In the genomic region with DNA sequence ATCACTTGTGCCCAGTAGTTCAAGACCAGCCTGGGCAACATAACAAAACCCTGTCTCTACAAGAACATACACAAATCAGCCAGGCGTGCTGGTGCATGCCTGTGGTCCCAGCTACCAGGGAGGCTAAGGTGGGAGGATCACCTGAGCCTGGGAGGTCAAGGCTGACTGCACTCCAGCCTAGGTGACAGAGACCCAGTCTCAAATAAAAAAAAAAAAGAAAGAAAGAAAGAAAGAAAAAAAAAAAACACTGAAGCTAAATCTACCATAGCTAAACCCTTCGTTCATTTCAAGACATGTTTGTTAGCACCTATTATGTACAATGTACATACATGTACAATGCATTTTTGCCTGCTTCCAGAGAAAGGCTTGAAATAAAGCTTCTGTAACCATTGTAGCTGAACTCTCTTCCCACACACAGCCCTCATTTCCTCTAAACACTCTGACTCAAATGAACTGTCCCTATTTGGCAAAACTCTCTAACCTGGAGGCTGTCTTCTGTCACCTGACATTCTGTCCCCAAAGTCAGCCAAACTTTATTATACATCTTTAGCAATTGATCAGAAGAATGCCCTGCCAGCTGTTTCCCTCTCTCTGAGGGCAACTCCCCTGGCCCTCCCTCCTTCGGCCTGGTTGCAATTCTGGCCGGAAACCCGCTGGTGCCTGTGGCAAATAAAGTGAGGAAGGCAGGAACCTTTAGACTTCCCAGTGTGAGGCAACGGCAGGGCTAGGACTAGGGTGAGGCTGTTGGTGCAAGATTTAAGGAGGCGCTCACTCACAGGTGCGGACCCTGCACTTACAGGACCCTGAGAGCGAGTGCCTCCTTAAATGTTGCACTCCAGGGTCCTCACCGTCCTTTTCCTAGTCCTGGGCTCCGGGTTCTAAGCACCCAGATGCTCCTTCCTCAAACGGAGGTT, we compare ENCODE assay signal across 1 cellular context.
TF ChIP-seq lines count a peak whose summit lies in the region.

No MANE protein-coding gene starts in this region.

TF ChIP-seq in HepG2, 621 proteins besides CTCF, POLR2A, EP300 and RAD21 (continued from another document and continues in another):
- TF ChIP-seq, protein P1, sequence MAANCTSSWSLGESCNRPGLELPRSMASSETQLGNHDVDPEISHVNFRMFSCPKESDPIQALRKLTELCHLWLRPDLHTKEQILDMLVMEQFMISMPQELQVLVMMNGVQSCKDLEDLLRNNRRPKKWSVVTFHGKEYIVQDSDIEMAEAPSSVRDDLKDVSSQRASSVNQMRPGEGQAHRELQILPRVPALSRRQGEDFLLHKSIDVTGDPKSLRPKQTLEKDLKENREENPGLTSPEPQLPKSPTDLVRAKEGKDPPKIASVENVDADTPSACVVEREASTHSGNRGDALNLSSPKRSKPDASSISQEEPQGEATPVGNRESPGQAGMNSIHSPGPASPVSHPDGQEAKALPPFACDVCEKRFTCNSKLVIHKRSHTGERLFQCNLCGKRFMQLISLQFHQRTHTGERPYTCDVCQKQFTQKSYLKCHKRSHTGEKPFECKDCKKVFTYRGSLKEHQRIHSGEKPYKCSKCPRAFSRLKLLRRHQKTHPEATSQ (CRISPR knock-in tag; IDR thresholded peaks at IDR 0.05; ENCODE audit: borderline replicate concordance): no peak
- TF ChIP-seq SIN3A (IDR thresholded peaks at IDR 0.05; ENCODE audit: borderline replicate concordance, low read depth, low read length): peak; percentile 42; the same call in 1 of the 2 replicates
- peak; percentile 55 for TF ChIP-seq MED1 (CRISPR knock-in tag; IDR thresholded peaks at IDR 0.05)
- no peak for TF ChIP-seq BHLHE40 (IDR thresholded peaks at IDR 0.05; ENCODE audit: low read length)
- no peak for TF ChIP-seq EED (CRISPR knock-in tag; IDR thresholded peaks at IDR 0.05)
- TF ChIP-seq ETV6 (CRISPR knock-in tag; conservative IDR thresholded peaks at IDR 0.05): peak; percentile 96
- no peak for TF ChIP-seq SUZ12 (IDR thresholded peaks at IDR 0.05; ENCODE audit: low read depth, low read length)
- TF ChIP-seq BRD4 (CRISPR knock-in tag; IDR thresholded peaks at IDR 0.05): no peak
- TF ChIP-seq, protein P2, sequence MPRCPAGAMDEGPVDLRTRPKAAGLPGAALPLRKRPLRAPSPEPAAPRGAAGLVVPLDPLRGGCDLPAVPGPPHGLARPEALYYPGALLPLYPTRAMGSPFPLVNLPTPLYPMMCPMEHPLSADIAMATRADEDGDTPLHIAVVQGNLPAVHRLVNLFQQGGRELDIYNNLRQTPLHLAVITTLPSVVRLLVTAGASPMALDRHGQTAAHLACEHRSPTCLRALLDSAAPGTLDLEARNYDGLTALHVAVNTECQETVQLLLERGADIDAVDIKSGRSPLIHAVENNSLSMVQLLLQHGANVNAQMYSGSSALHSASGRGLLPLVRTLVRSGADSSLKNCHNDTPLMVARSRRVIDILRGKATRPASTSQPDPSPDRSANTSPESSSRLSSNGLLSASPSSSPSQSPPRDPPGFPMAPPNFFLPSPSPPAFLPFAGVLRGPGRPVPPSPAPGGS (CRISPR knock-in tag; IDR thresholded peaks at IDR 0.05): no peak
- TF ChIP-seq, protein P3, sequence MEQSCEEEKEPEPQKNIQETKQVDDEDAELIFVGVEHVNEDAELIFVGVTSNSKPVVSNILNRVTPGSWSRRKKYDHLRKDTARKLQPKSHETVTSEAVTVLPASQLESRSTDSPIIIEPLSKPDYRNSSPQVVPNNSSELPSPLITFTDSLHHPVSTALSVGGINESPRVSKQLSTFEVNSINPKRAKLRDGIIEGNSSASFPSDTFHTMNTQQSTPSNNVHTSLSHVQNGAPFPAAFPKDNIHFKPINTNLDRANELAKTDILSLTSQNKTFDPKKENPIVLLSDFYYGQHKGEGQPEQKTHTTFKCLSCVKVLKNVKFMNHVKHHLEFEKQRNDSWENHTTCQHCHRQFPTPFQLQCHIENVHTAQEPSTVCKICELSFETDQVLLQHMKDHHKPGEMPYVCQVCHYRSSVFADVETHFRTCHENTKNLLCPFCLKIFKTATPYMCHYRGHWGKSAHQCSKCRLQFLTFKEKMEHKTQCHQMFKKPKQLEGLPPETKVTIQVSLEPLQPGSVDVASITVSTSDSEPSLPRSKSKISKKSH (CRISPR knock-in tag; IDR thresholded peaks at IDR 0.05; ENCODE audit: borderline replicate concordance): no peak
- TF ChIP-seq ZNF251 (CRISPR knock-in tag; IDR thresholded peaks at IDR 0.05): no peak
- TF ChIP-seq ZNF30 (CRISPR knock-in tag; IDR thresholded peaks at IDR 0.05): no peak
- TF ChIP-seq POGZ (CRISPR knock-in tag; IDR thresholded peaks at IDR 0.05): 0 out of 2 replicates have a peak, but pooled peaks have one; percentile 29
- no peak for TF ChIP-seq ZNF160 (CRISPR knock-in tag; IDR thresholded peaks at IDR 0.05)
- TF ChIP-seq SNRNP70 (IDR thresholded peaks at IDR 0.05; ENCODE audit: low read depth, low read length): no peak
- TF ChIP-seq ZNF577 (CRISPR knock-in tag; IDR thresholded peaks at IDR 0.05; ENCODE audit: borderline replicate concordance, low read depth): no peak
- TF ChIP-seq, protein P4, sequence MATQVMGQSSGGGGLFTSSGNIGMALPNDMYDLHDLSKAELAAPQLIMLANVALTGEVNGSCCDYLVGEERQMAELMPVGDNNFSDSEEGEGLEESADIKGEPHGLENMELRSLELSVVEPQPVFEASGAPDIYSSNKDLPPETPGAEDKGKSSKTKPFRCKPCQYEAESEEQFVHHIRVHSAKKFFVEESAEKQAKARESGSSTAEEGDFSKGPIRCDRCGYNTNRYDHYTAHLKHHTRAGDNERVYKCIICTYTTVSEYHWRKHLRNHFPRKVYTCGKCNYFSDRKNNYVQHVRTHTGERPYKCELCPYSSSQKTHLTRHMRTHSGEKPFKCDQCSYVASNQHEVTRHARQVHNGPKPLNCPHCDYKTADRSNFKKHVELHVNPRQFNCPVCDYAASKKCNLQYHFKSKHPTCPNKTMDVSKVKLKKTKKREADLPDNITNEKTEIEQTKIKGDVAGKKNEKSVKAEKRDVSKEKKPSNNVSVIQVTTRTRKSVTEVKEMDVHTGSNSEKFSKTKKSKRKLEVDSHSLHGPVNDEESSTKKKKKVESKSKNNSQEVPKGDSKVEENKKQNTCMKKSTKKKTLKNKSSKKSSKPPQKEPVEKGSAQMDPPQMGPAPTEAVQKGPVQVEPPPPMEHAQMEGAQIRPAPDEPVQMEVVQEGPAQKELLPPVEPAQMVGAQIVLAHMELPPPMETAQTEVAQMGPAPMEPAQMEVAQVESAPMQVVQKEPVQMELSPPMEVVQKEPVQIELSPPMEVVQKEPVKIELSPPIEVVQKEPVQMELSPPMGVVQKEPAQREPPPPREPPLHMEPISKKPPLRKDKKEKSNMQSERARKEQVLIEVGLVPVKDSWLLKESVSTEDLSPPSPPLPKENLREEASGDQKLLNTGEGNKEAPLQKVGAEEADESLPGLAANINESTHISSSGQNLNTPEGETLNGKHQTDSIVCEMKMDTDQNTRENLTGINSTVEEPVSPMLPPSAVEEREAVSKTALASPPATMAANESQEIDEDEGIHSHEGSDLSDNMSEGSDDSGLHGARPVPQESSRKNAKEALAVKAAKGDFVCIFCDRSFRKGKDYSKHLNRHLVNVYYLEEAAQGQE (IDR thresholded peaks at IDR 0.05; ENCODE audit: borderline replicate concordance in 1 of 2, low read depth in 1 of 2, low read length in 2 of 2): no peak
- TF ChIP-seq ZNF720 (CRISPR knock-in tag; IDR thresholded peaks at IDR 0.05): no peak
- peak; percentile 39; the same call in 1 of the 2 replicates for TF ChIP-seq FOSL2 (CRISPR knock-in tag; IDR thresholded peaks at IDR 0.05)
- TF ChIP-seq PRMT3 (CRISPR knock-in tag; IDR thresholded peaks at IDR 0.05; ENCODE audit: borderline replicate concordance, low read depth): no peak
- TF ChIP-seq ZNF660 (CRISPR knock-in tag; IDR thresholded peaks at IDR 0.05; ENCODE audit: borderline replicate concordance, low read depth): no peak
- no peak for TF ChIP-seq ZFP1 (CRISPR knock-in tag; IDR thresholded peaks at IDR 0.05)
- no peak; the same call in 1 of the 2 replicates for TF ChIP-seq ZSCAN9 (CRISPR knock-in tag; IDR thresholded peaks at IDR 0.05; ENCODE audit: borderline replicate concordance)
- TF ChIP-seq ZSCAN20 (CRISPR knock-in tag; IDR thresholded peaks at IDR 0.05; ENCODE audit: borderline replicate concordance): no peak
- no peak for TF ChIP-seq SMARCE1 (IDR thresholded peaks at IDR 0.05; ENCODE audit: borderline replicate concordance)
- TF ChIP-seq, protein P5, sequence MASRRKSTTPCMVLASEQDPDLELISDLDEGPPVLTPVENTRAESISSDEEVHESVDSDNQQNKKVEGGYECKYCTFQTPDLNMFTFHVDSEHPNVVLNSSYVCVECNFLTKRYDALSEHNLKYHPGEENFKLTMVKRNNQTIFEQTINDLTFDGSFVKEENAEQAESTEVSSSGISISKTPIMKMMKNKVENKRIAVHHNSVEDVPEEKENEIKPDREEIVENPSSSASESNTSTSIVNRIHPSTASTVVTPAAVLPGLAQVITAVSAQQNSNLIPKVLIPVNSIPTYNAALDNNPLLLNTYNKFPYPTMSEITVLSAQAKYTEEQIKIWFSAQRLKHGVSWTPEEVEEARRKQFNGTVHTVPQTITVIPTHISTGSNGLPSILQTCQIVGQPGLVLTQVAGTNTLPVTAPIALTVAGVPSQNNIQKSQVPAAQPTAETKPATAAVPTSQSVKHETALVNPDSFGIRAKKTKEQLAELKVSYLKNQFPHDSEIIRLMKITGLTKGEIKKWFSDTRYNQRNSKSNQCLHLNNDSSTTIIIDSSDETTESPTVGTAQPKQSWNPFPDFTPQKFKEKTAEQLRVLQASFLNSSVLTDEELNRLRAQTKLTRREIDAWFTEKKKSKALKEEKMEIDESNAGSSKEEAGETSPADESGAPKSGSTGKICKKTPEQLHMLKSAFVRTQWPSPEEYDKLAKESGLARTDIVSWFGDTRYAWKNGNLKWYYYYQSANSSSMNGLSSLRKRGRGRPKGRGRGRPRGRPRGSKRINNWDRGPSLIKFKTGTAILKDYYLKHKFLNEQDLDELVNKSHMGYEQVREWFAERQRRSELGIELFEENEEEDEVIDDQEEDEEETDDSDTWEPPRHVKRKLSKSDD (CRISPR knock-in tag; IDR thresholded peaks at IDR 0.05; ENCODE audit: low read depth): no peak
- peak; percentile 65 for TF ChIP-seq HDAC1 (CRISPR knock-in tag; IDR thresholded peaks at IDR 0.05)
- peak; percentile 29; the same call in 1 of the 2 replicates for TF ChIP-seq SALL1 (CRISPR knock-in tag; IDR thresholded peaks at IDR 0.05)
- no peak for TF ChIP-seq SRSF9 (IDR thresholded peaks at IDR 0.05; ENCODE audit: borderline replicate concordance, insufficient read depth, low read depth, low read length, poor library complexity, severe bottlenecking)
- TF ChIP-seq NFE2 (CRISPR knock-in tag; IDR thresholded peaks at IDR 0.05): no peak
- TF ChIP-seq ZNF496 (CRISPR knock-in tag; IDR thresholded peaks at IDR 0.05; ENCODE audit: insufficient replicate concordance): no peak
- TF ChIP-seq, protein P6, sequence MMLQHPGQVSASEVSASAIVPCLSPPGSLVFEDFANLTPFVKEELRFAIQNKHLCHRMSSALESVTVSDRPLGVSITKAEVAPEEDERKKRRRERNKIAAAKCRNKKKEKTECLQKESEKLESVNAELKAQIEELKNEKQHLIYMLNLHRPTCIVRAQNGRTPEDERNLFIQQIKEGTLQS (CRISPR knock-in tag; IDR thresholded peaks at IDR 0.05): 0 out of 2 replicates have a peak, but pooled peaks have one; percentile 17
- TF ChIP-seq EZH2 (conservative IDR thresholded peaks at IDR 0.05; ENCODE audit: low read depth, low read length): no peak
- TF ChIP-seq, protein P7, sequence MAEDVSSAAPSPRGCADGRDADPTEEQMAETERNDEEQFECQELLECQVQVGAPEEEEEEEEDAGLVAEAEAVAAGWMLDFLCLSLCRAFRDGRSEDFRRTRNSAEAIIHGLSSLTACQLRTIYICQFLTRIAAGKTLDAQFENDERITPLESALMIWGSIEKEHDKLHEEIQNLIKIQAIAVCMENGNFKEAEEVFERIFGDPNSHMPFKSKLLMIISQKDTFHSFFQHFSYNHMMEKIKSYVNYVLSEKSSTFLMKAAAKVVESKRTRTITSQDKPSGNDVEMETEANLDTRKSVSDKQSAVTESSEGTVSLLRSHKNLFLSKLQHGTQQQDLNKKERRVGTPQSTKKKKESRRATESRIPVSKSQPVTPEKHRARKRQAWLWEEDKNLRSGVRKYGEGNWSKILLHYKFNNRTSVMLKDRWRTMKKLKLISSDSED (CRISPR knock-in tag; IDR thresholded peaks at IDR 0.05): no peak
- TF ChIP-seq, protein P8, sequence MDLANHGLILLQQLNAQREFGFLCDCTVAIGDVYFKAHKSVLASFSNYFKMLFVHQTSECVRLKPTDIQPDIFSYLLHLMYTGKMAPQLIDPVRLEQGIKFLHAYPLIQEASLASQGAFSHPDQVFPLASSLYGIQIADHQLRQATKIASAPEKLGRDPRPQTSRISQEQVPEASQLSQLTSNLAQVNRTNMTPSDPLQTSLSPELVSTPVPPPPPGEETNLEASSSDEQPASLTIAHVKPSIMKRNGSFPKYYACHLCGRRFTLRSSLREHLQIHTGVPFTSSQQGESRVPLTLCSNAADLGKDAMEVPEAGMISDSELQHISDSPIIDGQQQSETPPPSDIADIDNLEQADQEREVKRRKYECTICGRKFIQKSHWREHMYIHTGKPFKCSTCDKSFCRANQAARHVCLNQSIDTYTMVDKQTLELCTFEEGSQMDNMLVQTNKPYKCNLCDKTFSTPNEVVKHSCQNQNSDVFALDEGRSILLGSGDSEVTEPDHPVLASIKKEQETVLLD (CRISPR knock-in tag; IDR thresholded peaks at IDR 0.05; ENCODE audit: low read depth): no peak
- TF ChIP-seq ZNF782 (CRISPR knock-in tag; IDR thresholded peaks at IDR 0.05; ENCODE audit: borderline replicate concordance): no peak; the same call in 1 of the 2 replicates
- no peak for TF ChIP-seq PAWR (CRISPR knock-in tag; IDR thresholded peaks at IDR 0.05; ENCODE audit: borderline replicate concordance)
- no peak for TF ChIP-seq ESRRA (CRISPR knock-in tag; IDR thresholded peaks at IDR 0.05; ENCODE audit: low read depth)
- no peak for TF ChIP-seq MBNL3 (CRISPR knock-in tag; conservative IDR thresholded peaks at IDR 0.05)
- TF ChIP-seq ZFX (CRISPR knock-in tag; IDR thresholded peaks at IDR 0.05; ENCODE audit: low read depth): peak; percentile 49
- TF ChIP-seq ISX (CRISPR knock-in tag; conservative IDR thresholded peaks at IDR 0.05): no peak
- TF ChIP-seq POLR2G (IDR thresholded peaks at IDR 0.05; ENCODE audit: low read depth, low read length): no peak; the same call in 1 of the 2 replicates
- TF ChIP-seq MEIS2 (CRISPR knock-in tag; IDR thresholded peaks at IDR 0.05): no peak
- TF ChIP-seq, protein P9, sequence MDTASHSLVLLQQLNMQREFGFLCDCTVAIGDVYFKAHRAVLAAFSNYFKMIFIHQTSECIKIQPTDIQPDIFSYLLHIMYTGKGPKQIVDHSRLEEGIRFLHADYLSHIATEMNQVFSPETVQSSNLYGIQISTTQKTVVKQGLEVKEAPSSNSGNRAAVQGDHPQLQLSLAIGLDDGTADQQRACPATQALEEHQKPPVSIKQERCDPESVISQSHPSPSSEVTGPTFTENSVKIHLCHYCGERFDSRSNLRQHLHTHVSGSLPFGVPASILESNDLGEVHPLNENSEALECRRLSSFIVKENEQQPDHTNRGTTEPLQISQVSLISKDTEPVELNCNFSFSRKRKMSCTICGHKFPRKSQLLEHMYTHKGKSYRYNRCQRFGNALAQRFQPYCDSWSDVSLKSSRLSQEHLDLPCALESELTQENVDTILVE (CRISPR knock-in tag; IDR thresholded peaks at IDR 0.05): peak; percentile 83
- no peak for TF ChIP-seq CCAR2 (optimal IDR thresholded peaks at IDR 0.05; ENCODE audit: low read depth, low read length)
- TF ChIP-seq ZNF670 (CRISPR knock-in tag; IDR thresholded peaks at IDR 0.05; ENCODE audit: borderline replicate concordance): no peak
- no peak for TF ChIP-seq ZNF432 (CRISPR knock-in tag; IDR thresholded peaks at IDR 0.05; ENCODE audit: borderline replicate concordance)
- no peak for TF ChIP-seq CC2D1A (CRISPR knock-in tag; IDR thresholded peaks at IDR 0.05)
